In the genomic region with DNA sequence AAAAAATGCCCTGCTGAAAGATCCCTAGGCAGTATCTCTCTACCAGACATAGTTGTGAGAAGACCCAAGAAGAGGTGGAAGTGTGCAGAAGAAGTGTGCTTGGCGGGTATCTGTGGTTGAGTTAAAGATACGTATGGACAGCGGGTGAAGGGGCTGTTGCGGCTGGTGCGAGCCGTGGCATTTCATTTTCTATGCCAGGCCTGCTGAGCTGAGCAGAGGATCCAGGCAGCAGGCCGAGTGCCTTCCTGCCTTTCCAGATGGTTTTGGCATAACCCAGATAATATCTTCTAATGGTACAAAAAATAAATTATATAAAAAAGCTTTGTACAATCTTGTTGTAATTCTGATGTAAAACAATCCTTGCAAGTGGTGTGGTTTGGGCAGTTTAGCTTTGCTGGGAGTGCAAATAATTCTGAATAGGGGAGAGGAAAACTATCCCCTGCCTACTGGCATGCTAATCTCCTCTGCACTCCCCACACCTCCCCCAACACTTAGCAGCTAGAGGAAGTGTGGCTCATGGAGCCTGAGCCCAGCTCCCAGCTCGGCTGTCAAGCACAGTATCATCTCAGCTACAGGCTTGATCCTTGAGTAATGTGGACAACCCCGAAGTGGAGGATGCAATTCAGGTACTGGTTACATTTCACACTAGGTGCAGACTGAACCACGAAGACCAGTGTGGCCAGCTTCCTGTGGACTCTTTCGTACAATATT, we compare ENCODE assay signal across 20 cellular contexts.
A peak's percentile ranks its signal among the peaks of the same experiment; 100 is the strongest.
DNase-seq lines count a peak whose midpoint lies in the region; ATAC-seq and TF ChIP-seq lines count a peak whose summit lies in the region.
"Had no signal": no experiment of that assay in that cellular context is flagged by ENCODE, and none has a peak within 500 bp of the region (broad histone marks: within the 10 kb centered on the region; RNA-seq: fewer than 3 reads in every experiment).

No MANE protein-coding gene starts in this region.

- peaks cover 3% of the 10 kb centered on the region for H3K9me3 Mint-ChIP-seq in activated naive CD8-positive, alpha-beta T cell (ENCODE audit: low read depth)
- peaks cover 25% of the 10 kb centered on the region for H3K9me3 Mint-ChIP-seq in activated naive CD8-positive, alpha-beta T cell treated with anti-CD3 and anti-CD28 coated beads, Interleukin-2, amount 50 U/mL, for 24 hours
- peaks cover 7% of the 10 kb centered on the region for H3K9me3 Mint-ChIP-seq in neural progenitor cell

- H3K79me2 ChIP-seq in neural progenitor cell (ENCODE audit: low read depth), result no peaks in the 10 kb centered on the region

- H3K9ac ChIP-seq in neural progenitor cell, result no peak overlapping the region

- H3K27me3 ChIP-seq in neural progenitor cell, result no peaks in the 10 kb centered on the region
- no peaks in the 10 kb centered on the region for H3K27me3 ChIP-seq in transverse colon

- peaks cover 10% of the 10 kb centered on the region for H3F3A ChIP-seq in neural progenitor cell (ENCODE audit: low read depth)

- H3K4me3 ChIP-seq in neural progenitor cell (no peak overlapping the region), transverse colon (no peak overlapping the region)

- TF ChIP-seq CTCF in neural progenitor cell (IDR thresholded peaks at IDR 0.05), result no peak
- TF ChIP-seq CTCF in transverse colon (IDR thresholded peaks at IDR 0.05), result no peak

- no peak overlapping the region for H3K4me3 Mint-ChIP-seq in activated naive CD8-positive, alpha-beta T cell
- no peak overlapping the region for H3K4me3 Mint-ChIP-seq in activated naive CD8-positive, alpha-beta T cell treated with anti-CD3 and anti-CD28 coated beads, Interleukin-2, amount 50 U/mL, for 24 hours
- no peak overlapping the region for H3K4me3 Mint-ChIP-seq in neural progenitor cell
- H3K4me3 Mint-ChIP-seq: activated CD4-positive, alpha-beta T cell treated with anti-CD3 and anti-CD28 coated beads for 36 hours; activated T-helper 1 cell treated with anti-CD3 and anti-CD28 coated beads, Interleukin-12 subunit alpha, Interleukin-12 subunit beta, Interleukin-2, Interleukin-4 antibody, amounts not matched to agents 30 ng/mL and 10 ng/mL and 1 ng/mL, durations not matched to agents 14 hours and 24 hours and 36 hours had no signal

- H4K20me1 ChIP-seq in neural progenitor cell (ENCODE audit: low read depth), result no peaks in the 10 kb centered on the region

- H3K4me1 ChIP-seq in neural progenitor cell (peaks cover 9% of the 10 kb centered on the region), transverse colon (no peaks in the 10 kb centered on the region)

- 77% methylated on average over 11 of the region's 11 CpGs; no CpG with 5 or more reads in 1 of the 2 donors for WGBS in transverse colon (ENCODE audit: low coverage in 1 of 2), 2 donors

- H3K27me3 Mint-ChIP-seq in activated naive CD8-positive, alpha-beta T cell, result no peaks in the 10 kb centered on the region
- H3K27me3 Mint-ChIP-seq in activated naive CD8-positive, alpha-beta T cell treated with anti-CD3 and anti-CD28 coated beads, Interleukin-2, amount 50 U/mL, for 24 hours, result no peaks in the 10 kb centered on the region
- peaks cover 3% of the 10 kb centered on the region for H3K27me3 Mint-ChIP-seq in neural progenitor cell (ENCODE audit: insufficient read depth, low read depth)
- H3K27me3 Mint-ChIP-seq: activated CD4-positive, alpha-beta T cell treated with anti-CD3 and anti-CD28 coated beads for 36 hours; progenitor cell of endocrine pancreas had no signal

- TF ChIP-seq EP300 in transverse colon (IDR thresholded peaks at IDR 0.05; ENCODE audit: low read depth), result no peak

- H3K36me3 ChIP-seq in neural progenitor cell (no peaks in the 10 kb centered on the region), transverse colon (no peaks in the 10 kb centered on the region)

- in situ Hi-C loops in transverse colon (cut with MboI; ENCODE audit: low pct_ligation_motif_present in 1 of 4, low pct_unique_long_range_greater_than_20kb in 1 of 4, low sequenced_read_pairs in 3 of 4), result no loop called here

- no peak overlapping the region for H3K4me2 ChIP-seq in neural progenitor cell

- peaks cover 7% of the 10 kb centered on the region for H3K36me3 Mint-ChIP-seq in activated naive CD8-positive, alpha-beta T cell
- peaks cover 10% of the 10 kb centered on the region for H3K36me3 Mint-ChIP-seq in activated naive CD8-positive, alpha-beta T cell treated with anti-CD3 and anti-CD28 coated beads, Interleukin-2, amount 50 U/mL, for 24 hours (ENCODE audit: low read depth)
- peaks cover 5% of the 10 kb centered on the region for H3K36me3 Mint-ChIP-seq in neural progenitor cell

- no peak for TF ChIP-seq POLR2A in transverse colon (IDR thresholded peaks at IDR 0.05)

- H3K27ac ChIP-seq in neural progenitor cell (no peak overlapping the region), transverse colon (no peak overlapping the region)

- ATAC-seq in activated naive CD8-positive, alpha-beta T cell treated with anti-CD3 and anti-CD28 coated beads, Interleukin-2, amount 50 U/mL, for 24 hours, result no peak
- no peak for ATAC-seq in HG03354 (IDR thresholded peaks at IDR 0.05; ENCODE audit: poor library complexity, severe bottlenecking, unreplicated experiment)
- ATAC-seq: activated CD4-positive, alpha-beta T cell treated with anti-CD3 and anti-CD28 coated beads for 36 hours; activated naive CD4-positive, alpha-beta T cell treated with anti-CD3 and anti-CD28 coated beads, Interleukin-2, amount 50 U/mL, for 72 hours had no signal

- H2AFZ ChIP-seq in neural progenitor cell (replicated peaks), result no peak overlapping the region

- no peak for DNase-seq in activated naive CD8-positive, alpha-beta T cell treated with anti-CD3 and anti-CD28 coated beads, Interleukin-2, amount 50 U/mL, for 24 hours
- DNase-seq in OCI-M1 (lab: John Stamatoyannopoulos, UW) (peak; percentile 3), cerebellar cortex (ENCODE audit: low spot score) (peak; percentile 79), neural progenitor cell (ENCODE audit: low spot score) (peak; percentile 23), epidermal melanocyte (ENCODE audit: insufficient read length, low spot score) (no peak), transverse colon (no peak)
- DNase-seq: activated CD4-positive, alpha-beta T cell treated with anti-CD3 and anti-CD28 coated beads for 36 hours; cerebellar nuclear complex; erythroblast; foreskin fibroblast; NCI-H1417; NCI-H2107; NCI-H446 treated with DMSO at 0.1 percent for 48 hours; NK-92 treated with Interleukin-12 subunit alpha and Interleukin-12 subunit beta, amount 100 ng/mL, for 24 hours; T1000 had no signal

- intact Hi-C loops in transverse colon (cut with DNase I; ENCODE audit: low total_unique reads), result no loop called here

- peaks cover 44% of the 10 kb centered on the region for H3K4me1 Mint-ChIP-seq in activated naive CD8-positive, alpha-beta T cell (ENCODE audit: low read depth)
- peaks cover 43% of the 10 kb centered on the region for H3K4me1 Mint-ChIP-seq in activated naive CD8-positive, alpha-beta T cell treated with anti-CD3 and anti-CD28 coated beads, Interleukin-2, amount 50 U/mL, for 24 hours
- peaks cover 4% of the 10 kb centered on the region for H3K4me1 Mint-ChIP-seq in neural progenitor cell

- H3K9me3 ChIP-seq in neural progenitor cell (ENCODE audit: low read depth) (no peaks in the 10 kb centered on the region), transverse colon (peaks cover 0 to 4% of the 10 kb centered on the region in 2 donors)

- H3K27ac Mint-ChIP-seq in activated naive CD8-positive, alpha-beta T cell, result peak overlapping the region; percentile 22
- no peak overlapping the region for H3K27ac Mint-ChIP-seq in activated naive CD8-positive, alpha-beta T cell treated with anti-CD3 and anti-CD28 coated beads, Interleukin-2, amount 50 U/mL, for 24 hours
- H3K27ac Mint-ChIP-seq in neural progenitor cell, result no peak overlapping the region
- H3K27ac Mint-ChIP-seq: activated CD4-positive, alpha-beta T cell treated with anti-CD3 and anti-CD28 coated beads for 36 hours; activated naive CD4-positive, alpha-beta T cell treated with anti-CD3 and anti-CD28 coated beads, Interleukin-2, amount 50 U/mL, for 72 hours; activated T-helper 1 cell treated with anti-CD3 and anti-CD28 coated beads, Interleukin-12 subunit alpha, Interleukin-12 subunit beta, Interleukin-2, Interleukin-4 antibody, amounts not matched to agents 30 ng/mL and 10 ng/mL and 1 ng/mL, durations not matched to agents 14 hours and 24 hours and 36 hours; progenitor cell of endocrine pancreas had no signal

Comparison
In these comparisons a context has a peak if more than half of its experiments do, and no peak if none do; other contexts are left out.
1. DNase-seq: peak in OCI-M1 (single experiment), cerebellar cortex (single experiment) and neural progenitor cell (single experiment); none in activated naive CD8-positive, alpha-beta T cell treated with anti-CD3 and anti-CD28 coated beads, Interleukin-2, amount 50 U/mL, for 24 hours (single experiment), epidermal melanocyte (single experiment) and transverse colon (single experiment).